ENCODE assay signal across 17 cellular contexts in genomic region chr11:27312110-27312509, GRCh38.
"Had no signal": no experiment of that assay in that cellular context is flagged by ENCODE, and none has a peak within 500 bp of the region (broad histone marks: within the 10 kb centered on the region; RNA-seq: fewer than 3 reads in every experiment).

No MANE protein-coding gene starts in this region.

- H3K9me3 ChIP-seq: breast epithelium, ovary, transverse colon, vagina had no signal

- H3K27ac ChIP-seq: breast epithelium, ovary, transverse colon, vagina had no signal

- DNase-seq: activated CD4-positive, alpha-beta T cell treated with anti-CD3 and anti-CD28 coated beads, Interleukin-2, amount 10 ng/mL, durations not matched to agents 7 days and 5 days; activated naive CD8-positive, alpha-beta T cell treated with anti-CD3 and anti-CD28 coated beads, Interleukin-2, amount 10 ng/mL, durations not matched to agents 7 days and 5 days; aorta; effector memory CD8-positive, alpha-beta T cell; erythroblast; hippocampal formation; naive B cell; ovary; stimulated activated CD4-positive, alpha-beta T cell treated with anti-CD3 and anti-CD28 coated beads, Interleukin-15, amount 100 ng/mL, for 24 hours; stimulated activated CD4-positive, alpha-beta T cell treated with anti-CD3 and anti-CD28 coated beads, Interleukin-4, amount 100 ng/mL, for 4 hours; stimulated activated CD8-positive, alpha-beta memory T cell treated with anti-CD3 and anti-CD28 coated beads, Interleukin-4, amount 100 ng/mL, for 48 hours; stimulated activated naive CD4-positive, alpha-beta T cell treated with Interleukin-2 at 50 U/mL for 16 hours; T-helper 9 cell; transverse colon had no signal

- H3K4me3 ChIP-seq: breast epithelium, lung, ovary, transverse colon, vagina had no signal

- H3K36me3 ChIP-seq: breast epithelium, ovary, transverse colon, vagina had no signal

- H3K4me1 ChIP-seq: breast epithelium, transverse colon, vagina had no signal

- ATAC-seq: effector memory CD8-positive, alpha-beta T cell had no signal

- H3K27me3 ChIP-seq: breast epithelium, ovary, transverse colon, vagina had no signal
